8 cellular contexts compared by ENCODE assay signal in genomic region chr1:36650200-36651065, GRCh38.
DNase-seq lines count a peak whose midpoint lies in the region; ATAC-seq, FAIRE-seq and TF ChIP-seq lines count a peak whose summit lies in the region.

No MANE protein-coding gene starts in this region.

- intact Hi-C loops in CD8-positive, alpha-beta T cell (cut with DNase I, micrococcal nuclease): no loop called here
- intact Hi-C loops in activated T-helper 2 cell treated with anti-CD3 and anti-CD28 coated beads, Interferon-gamma antibody, Interleukin-2, Interleukin-4, amounts not matched to agents 10 μg/mL and 5 μg/mL and 100 μg/mL, durations not matched to agents 14 hours and 24 hours and 36 hours (cut with micrococcal nuclease): no loop called here
- intact Hi-C loops in tibial artery (cut with DNase I; ENCODE audit: low total_unique reads): no loop called here

- no peaks in the 10 kb centered on the region for H3K9me3 Mint-ChIP-seq in CD8-positive, alpha-beta T cell
- H3K9me3 Mint-ChIP-seq in activated T-helper 2 cell treated with anti-CD3 and anti-CD28 coated beads, Interferon-gamma antibody, Interleukin-2, Interleukin-4, amounts not matched to agents 10 μg/mL and 5 μg/mL and 100 μg/mL, durations not matched to agents 14 hours and 24 hours and 36 hours: no peaks in the 10 kb centered on the region

- peak; percentile 76 for TF ChIP-seq CTCF in CD8-positive, alpha-beta T cell (IDR thresholded peaks at IDR 0.05)
- TF ChIP-seq CTCF in Peyer's patch (IDR thresholded peaks at IDR 0.05) (peak; percentile 27 to 76 (median 65)), osteoblast (IDR thresholded peaks at IDR 0.05; ENCODE audit: extremely low read depth, low read depth, low read length) (peak; percentile 94), tibial artery (IDR thresholded peaks at IDR 0.05) (peak; percentile 60 to 87)

- H3K9me3 ChIP-seq in CD8-positive, alpha-beta T cell (ENCODE audit: low read length): no peaks in the 10 kb centered on the region
- H3K9me3 ChIP-seq in Peyer's patch: no peaks in the 10 kb centered on the region
- no peaks in the 10 kb centered on the region for H3K9me3 ChIP-seq in osteoblast (ENCODE audit: low read depth, low read length)
- H3K9me3 ChIP-seq in tibial artery: no peaks in the 10 kb centered on the region

- DNase-seq in CD8-positive, alpha-beta T cell: peak; percentile 24 to 68 (median 41)
- DNase-seq in HTR-8/SVneo (ENCODE audit: insufficient read length, low spot score) (peak; percentile 40), Peyer's patch (peak; percentile 41 to 80 (median 64)), foreskin melanocyte (peak; percentile 31), osteoblast (ENCODE audit: insufficient read length, low spot score, missing footprints) (no peak), tibial artery (peak; percentile 45 to 70)
- DNase-seq in activated T-helper 2 cell treated with anti-CD3 and anti-CD28 coated beads, Interferon-gamma antibody, Interleukin-2, Interleukin-4, amounts not matched to agents 10 μg/mL and 5 μg/mL and 100 μg/mL, durations not matched to agents 14 hours and 24 hours and 36 hours (ENCODE audit: low spot score): peak; percentile 43

- no peak for ATAC-seq in CD8-positive, alpha-beta T cell
- ATAC-seq in HG03378 (IDR thresholded peaks at IDR 0.05; ENCODE audit: unreplicated experiment): no peak

- no peaks in the 10 kb centered on the region for H4K20me1 ChIP-seq in osteoblast (ENCODE audit: insufficient read depth, low read length)

- H3K27ac Mint-ChIP-seq in CD8-positive, alpha-beta T cell: no peak overlapping the region
- H3K27ac Mint-ChIP-seq in activated T-helper 2 cell treated with anti-CD3 and anti-CD28 coated beads, Interferon-gamma antibody, Interleukin-2, Interleukin-4, amounts not matched to agents 10 μg/mL and 5 μg/mL and 100 μg/mL, durations not matched to agents 14 hours and 24 hours and 36 hours: no peak overlapping the region

- no peak overlapping the region for H3K4me3 ChIP-seq in CD8-positive, alpha-beta T cell (ENCODE audit: low read depth, low read length)
- H3K4me3 ChIP-seq in Peyer's patch (no peak overlapping the region), osteoblast (ENCODE audit: insufficient read depth, low read length) (no peak overlapping the region), tibial artery (no peak overlapping the region)

- H2AFZ ChIP-seq in osteoblast (ENCODE audit: low read length): no peak overlapping the region

- no peak for FAIRE-seq in HTR-8/SVneo (lab: Jason Lieb, UNC)

- no peak overlapping the region for H3K27ac ChIP-seq in CD8-positive, alpha-beta T cell (ENCODE audit: low read depth, low read length)
- H3K27ac ChIP-seq in Peyer's patch (no peak overlapping the region), osteoblast (ENCODE audit: low read depth, low read length) (no peak overlapping the region), tibial artery (no peak overlapping the region)

- H3K79me2 ChIP-seq in osteoblast (ENCODE audit: insufficient read depth, low read length): no peaks in the 10 kb centered on the region

- H3K27me3 Mint-ChIP-seq in CD8-positive, alpha-beta T cell (ENCODE audit: low read depth): peaks cover 58% of the 10 kb centered on the region
- H3K27me3 Mint-ChIP-seq in activated T-helper 2 cell treated with anti-CD3 and anti-CD28 coated beads, Interferon-gamma antibody, Interleukin-2, Interleukin-4, amounts not matched to agents 10 μg/mL and 5 μg/mL and 100 μg/mL, durations not matched to agents 14 hours and 24 hours and 36 hours (ENCODE audit: low read depth): peaks cover 15% of the 10 kb centered on the region

- no peaks in the 10 kb centered on the region for H3K4me1 ChIP-seq in CD8-positive, alpha-beta T cell (ENCODE audit: insufficient read depth, low read length)
- no peaks in the 10 kb centered on the region for H3K4me1 ChIP-seq in Peyer's patch
- H3K4me1 ChIP-seq in osteoblast (ENCODE audit: insufficient read depth, low read length): no peaks in the 10 kb centered on the region
- H3K4me1 ChIP-seq in tibial artery: no peaks in the 10 kb centered on the region

- H3K36me3 ChIP-seq in CD8-positive, alpha-beta T cell (ENCODE audit: insufficient read depth, low read length): no peaks in the 10 kb centered on the region
- H3K36me3 ChIP-seq in Peyer's patch (no peaks in the 10 kb centered on the region), osteoblast (ENCODE audit: insufficient read depth, low read length) (no peaks in the 10 kb centered on the region), tibial artery (no peaks in the 10 kb centered on the region)

- CTCF ChIA-PET in CD8-positive, alpha-beta T cell (lab: Charles Lee): interaction anchor here (1.5 to 2.8 kb wide), 2 partner anchors 10 to 11 kb away, joined by 13 read pairs; no protein-coding TSS in a partner anchor

- H3K36me3 Mint-ChIP-seq in CD8-positive, alpha-beta T cell: no peaks in the 10 kb centered on the region
- H3K36me3 Mint-ChIP-seq in activated T-helper 2 cell treated with anti-CD3 and anti-CD28 coated beads, Interferon-gamma antibody, Interleukin-2, Interleukin-4, amounts not matched to agents 10 μg/mL and 5 μg/mL and 100 μg/mL, durations not matched to agents 14 hours and 24 hours and 36 hours (ENCODE audit: low read depth): no peaks in the 10 kb centered on the region

- POLR2A ChIA-PET in CD8-positive, alpha-beta T cell (lab: Charles Lee): no interaction called here

- TF ChIP-seq POLR2A in Peyer's patch (IDR thresholded peaks at IDR 0.05): no peak

- H3K4me3 Mint-ChIP-seq in CD8-positive, alpha-beta T cell: no peak overlapping the region
- H3K4me3 Mint-ChIP-seq in activated T-helper 2 cell treated with anti-CD3 and anti-CD28 coated beads, Interferon-gamma antibody, Interleukin-2, Interleukin-4, amounts not matched to agents 10 μg/mL and 5 μg/mL and 100 μg/mL, durations not matched to agents 14 hours and 24 hours and 36 hours (ENCODE audit: low read depth): no peak overlapping the region

- H3K27me3 ChIP-seq in CD8-positive, alpha-beta T cell (ENCODE audit: insufficient read depth, low read length): no peaks in the 10 kb centered on the region
- H3K27me3 ChIP-seq in Peyer's patch (no peaks in the 10 kb centered on the region), osteoblast (ENCODE audit: insufficient read depth, low read length) (no peaks in the 10 kb centered on the region), tibial artery (peaks cover 0 to 53% of the 10 kb centered on the region in 2 donors)

- H3K4me2 ChIP-seq in osteoblast (ENCODE audit: insufficient read depth, low read length): no peak overlapping the region

- H3K4me1 Mint-ChIP-seq in CD8-positive, alpha-beta T cell (ENCODE audit: low read depth): no peaks in the 10 kb centered on the region
- peaks cover 2% of the 10 kb centered on the region for H3K4me1 Mint-ChIP-seq in activated T-helper 2 cell treated with anti-CD3 and anti-CD28 coated beads, Interferon-gamma antibody, Interleukin-2, Interleukin-4, amounts not matched to agents 10 μg/mL and 5 μg/mL and 100 μg/mL, durations not matched to agents 14 hours and 24 hours and 36 hours (ENCODE audit: low read depth)
